Comparison of ENCODE assay signal across 14 cellular contexts in genomic region chr3:150268426-150269321, GRCh38.
A peak's percentile ranks its signal among the peaks of the same experiment; 100 is the strongest.
DNase-seq lines count a peak whose midpoint lies in the region; ATAC-seq and TF ChIP-seq lines count a peak whose summit lies in the region.
"Had no signal": no experiment of that assay in that cellular context is flagged by ENCODE, and none has a peak within 500 bp of the region (broad histone marks: within the 10 kb centered on the region; RNA-seq: fewer than 3 reads in every experiment).

No MANE protein-coding gene starts in this region.

- no peaks in the 10 kb centered on the region for H4K20me1 ChIP-seq in osteoblast (ENCODE audit: insufficient read depth, low read length)

- H3K79me2 ChIP-seq in osteoblast (ENCODE audit: insufficient read depth, low read length), result no peaks in the 10 kb centered on the region

- DNase-seq in NCI-H774 (lab: John Stamatoyannopoulos, UW) (peak; percentile 35), fibroblast of mammary gland (ENCODE audit: low read depth) (peak; percentile 19), osteoblast (ENCODE audit: insufficient read length, low spot score, missing footprints) (peak; percentile 37), NK-92 (lab: John Stamatoyannopoulos, UW; ENCODE audit: unreplicated experiment) (no peak)
- DNase-seq: activated CD4-positive, alpha-beta T cell treated with anti-CD3 and anti-CD28 coated beads, Interleukin-2, amount 10 ng/mL, durations not matched to agents 24 days and 14 days; aorta; Karpas-422; NCI-H2171 treated with DMSO at 0.1 percent for 48 hours; PC-9 had no signal

- no peak overlapping the region for H3K4me2 ChIP-seq in osteoblast (ENCODE audit: insufficient read depth, low read length)
- H3K4me2 ChIP-seq: PC-9 had no signal

- no peaks in the 10 kb centered on the region for H3K27me3 ChIP-seq in osteoblast (ENCODE audit: insufficient read depth, low read length)

- H2AFZ ChIP-seq in osteoblast (ENCODE audit: low read length), result peak overlapping the region; percentile 43
- H2AFZ ChIP-seq: PC-9 had no signal

- no peak for ATAC-seq in HG03460 (IDR thresholded peaks at IDR 0.05; ENCODE audit: unreplicated experiment)
- ATAC-seq in GM18511 (IDR thresholded peaks at IDR 0.05; ENCODE audit: unreplicated experiment), result no peak
- no peak for ATAC-seq in HG03571 (IDR thresholded peaks at IDR 0.05; ENCODE audit: unreplicated experiment)

- H3K36me3 ChIP-seq in HEK293 (ENCODE audit: control insufficient read depth in 2 of 2, insufficient read depth in 1 of 2, low read length in 2 of 2), result no peaks in the 10 kb centered on the region
- no peaks in the 10 kb centered on the region for H3K36me3 ChIP-seq in osteoblast (ENCODE audit: insufficient read depth, low read length)
- H3K36me3 ChIP-seq: thoracic aorta had no signal

- CTCF ChIA-PET in HEK293 (lab: Yijun Ruan, JAX), result no interaction called here

- H3K9me3 ChIP-seq in HEK293 (ENCODE audit: control insufficient read depth, insufficient read depth, low read depth, low read length), result no peaks in the 10 kb centered on the region
- no peaks in the 10 kb centered on the region for H3K9me3 ChIP-seq in osteoblast (ENCODE audit: low read depth, low read length)
- H3K9me3 ChIP-seq: thoracic aorta had no signal

- H3K4me3 ChIP-seq in HEK293 (ENCODE audit: low read depth, low read length), result no peak overlapping the region
- no peak overlapping the region for H3K4me3 ChIP-seq in fibroblast of mammary gland (ENCODE audit: control insufficient read depth, low read depth, low read length)
- no peak overlapping the region for H3K4me3 ChIP-seq in osteoblast (ENCODE audit: insufficient read depth, low read length)
- H3K4me3 ChIP-seq: PC-9, thoracic aorta had no signal

- POLR2A ChIA-PET in HEK293 (lab: Yijun Ruan, JAX), result interaction anchor here (0.6 kb wide), 1 partner anchor 141 kb away, joined by 3 read pairs; no protein-coding TSS in a partner anchor

- H3K27ac ChIP-seq in HEK293 (ENCODE audit: extremely low read depth, low read depth, low read length), result no peak overlapping the region
- H3K27ac ChIP-seq in osteoblast (ENCODE audit: low read depth, low read length), result no peak overlapping the region
- H3K27ac ChIP-seq: PC-9, thoracic aorta had no signal

- no peaks in the 10 kb centered on the region for H3K4me1 ChIP-seq in HEK293 (ENCODE audit: control insufficient read depth, insufficient read depth, low read length)
- H3K4me1 ChIP-seq in osteoblast (ENCODE audit: insufficient read depth, low read length), result no peaks in the 10 kb centered on the region

- TF ChIP-seq CTCF in HEK293 (tag by site-specific recombination; IDR thresholded peaks at IDR 0.05), result no peak
- no peak for TF ChIP-seq CTCF in fibroblast of mammary gland (conservative IDR thresholded peaks at IDR 0.05; ENCODE audit: control insufficient read depth, insufficient read depth, low read depth, low read length)
- TF ChIP-seq CTCF in osteoblast (IDR thresholded peaks at IDR 0.05; ENCODE audit: extremely low read depth, low read depth, low read length), result no peak

TF ChIP-seq in HEK293, 187 proteins besides CTCF, POLR2A, EP300 and RAD21:
- peak; percentile 64 for TF ChIP-seq TRIM28 (IDR thresholded peaks at IDR 0.05; ENCODE audit: borderline replicate concordance, low read length)
- TF ChIP-seq ZNF629 (tag by site-specific recombination; IDR thresholded peaks at IDR 0.05), result peak; percentile 41; the same call in 1 of the 2 replicates
- TF ChIP-seq FEZF1 (tag by site-specific recombination; IDR thresholded peaks at IDR 0.05), result no peak
- 0 out of 2 replicates have a peak, but pooled peaks have one; percentile 15 for TF ChIP-seq ZNF335 (tag by site-specific recombination; conservative IDR thresholded peaks at IDR 0.05)
- TF ChIP-seq ATF2 (tag by site-specific recombination; IDR thresholded peaks at IDR 0.05; ENCODE audit: low read depth), result peak; percentile 87
- peak; percentile 47; the same call in 1 of the 2 replicates for TF ChIP-seq ZNF362 (tag by site-specific recombination; IDR thresholded peaks at IDR 0.05)
- 0 out of 2 replicates have a peak, but pooled peaks have one; percentile 34 for TF ChIP-seq ZBTB21 (tag by site-specific recombination; IDR thresholded peaks at IDR 0.05)
- TF ChIP-seq BCL6B (tag by site-specific recombination; IDR thresholded peaks at IDR 0.05), result no peak
- no peak for TF ChIP-seq ZNF202 (tag by site-specific recombination; IDR thresholded peaks at IDR 0.05; ENCODE audit: borderline replicate concordance)
- 0 out of 2 replicates have a peak, but pooled peaks have one; percentile 18 for TF ChIP-seq ZNF24 (tag by site-specific recombination; IDR thresholded peaks at IDR 0.05)
- TF ChIP-seq PRDM10 (tag by site-specific recombination; IDR thresholded peaks at IDR 0.05), result 0 out of 2 replicates have a peak, but pooled peaks have one; percentile 10
TF ChIP-seq in HEK293: peak in this region for 8.
